9 cellular contexts compared by ENCODE assay signal in the genomic region with DNA sequence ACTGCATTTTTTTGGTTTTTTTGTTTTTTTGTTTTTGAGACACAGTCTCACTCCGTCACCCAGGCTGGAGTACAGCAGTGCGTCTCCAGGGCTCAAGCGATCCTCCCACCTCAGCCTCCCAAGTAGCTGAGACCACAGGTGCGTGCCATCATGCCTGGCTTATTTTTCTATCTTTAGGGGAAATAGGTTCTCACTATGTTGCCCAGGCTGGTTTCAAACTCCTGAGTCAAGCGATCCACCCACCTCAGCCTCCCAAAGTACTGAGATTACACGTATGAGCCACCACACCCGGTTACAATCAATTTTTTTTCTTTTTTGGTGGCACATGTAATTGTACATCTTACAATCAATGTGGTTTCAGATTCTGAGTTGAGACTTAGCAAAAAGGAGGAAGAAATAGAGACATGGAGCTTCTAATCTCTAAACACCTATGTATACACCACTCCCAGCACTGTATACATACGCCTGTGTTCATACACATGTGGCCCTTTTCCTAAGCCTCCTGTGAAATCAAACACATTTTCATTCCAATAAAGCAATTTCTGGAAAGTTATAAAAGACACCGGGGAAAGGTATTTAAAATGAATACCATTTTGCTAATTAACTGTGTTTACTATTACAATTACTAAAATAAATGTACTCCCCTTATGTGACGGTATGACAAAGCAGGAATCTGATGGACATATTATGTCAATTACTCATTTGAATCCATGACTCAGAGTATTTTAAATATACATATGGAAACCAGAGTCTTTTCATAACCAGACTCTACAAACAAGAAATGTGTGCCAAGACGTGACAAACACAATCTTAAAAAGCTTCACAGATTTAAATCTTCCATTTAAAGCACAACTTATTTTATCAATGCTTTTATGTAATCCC. TPM values are rescaled to one million over a fixed set of nuclear protein-coding genes. Genes with fewer than 3 reads are reported as not detected.
DNase-seq lines count a peak whose midpoint lies in the region; ATAC-seq and TF ChIP-seq lines count a peak whose summit lies in the region.
"Had no signal": no experiment of that assay in that cellular context is flagged by ENCODE, and none has a peak within 500 bp of the region (broad histone marks: within the 10 kb centered on the region; RNA-seq: fewer than 3 reads in every experiment).

No MANE protein-coding gene starts in this region.

- DNase-seq in RKO (ENCODE audit: low spot score) = peak; percentile 78
- DNase-seq in dorsolateral prefrontal cortex = no peak
- peak; percentile 17 to 41 for DNase-seq in stimulated activated CD4-positive, alpha-beta T cell treated with anti-CD3 and anti-CD28 coated beads, Interleukin-4, amount 100 ng/mL, for 48 hours (ENCODE audit: low read depth in 2 of 2)
- no peak for DNase-seq in HT-29 (ENCODE audit: low spot score)
- no peak for DNase-seq in T-helper 9 cell
- DNase-seq: GDM1, NCI-H446 treated with DMSO at 0.1 percent for 48 hours had no signal

- H3K27me3 ChIP-seq in dorsolateral prefrontal cortex = no peaks in the 10 kb centered on the region

- no peak for TF ChIP-seq CTCF in dorsolateral prefrontal cortex (IDR thresholded peaks at IDR 0.05 in 54 of 56, conservative IDR thresholded peaks at IDR 0.05 in 2 of 56; ENCODE audit: low read depth in 1 of 56, partially characterized antibody in 56 of 56)

- intact Hi-C loops in dorsolateral prefrontal cortex (cut with DNase I) = no loop called here

- H3K4me3 ChIP-seq in dorsolateral prefrontal cortex = no peak overlapping the region

- H3K27ac ChIP-seq in dorsolateral prefrontal cortex = peak overlapping the region in 41 of 59 donors; percentile 2 to 94 (median 34)

- ATAC-seq in GM19351 (IDR thresholded peaks at IDR 0.05; ENCODE audit: unreplicated experiment) = peak; percentile 49
- ATAC-seq in GM18870 (IDR thresholded peaks at IDR 0.05; ENCODE audit: unreplicated experiment) = no peak

RNA-seq across cellular contexts. Expression of a gene that starts 40.9 kb away (rescaled TPM):
- total RNA-seq in dorsolateral prefrontal cortex = 10 to 100 TPM; 23.6 to 40.5 (median 32.4) TPM
- 27.5 and 33.5 TPM in 2 replicates for total RNA-seq in HT-29 (2014; rRNA removed; shearing (Covaris generic))

Comparison
In these comparisons a context has a peak if more than half of its experiments do, and no peak if none do; other contexts are left out.
1. DNase-seq: peak in RKO (single experiment) and stimulated activated CD4-positive, alpha-beta T cell treated with anti-CD3 and anti-CD28 coated beads, Interleukin-4, amount 100 ng/mL, for 48 hours (2 of 2); none in dorsolateral prefrontal cortex (0 of 10), HT-29 (single experiment) and T-helper 9 cell (single experiment).